Comparison of ENCODE assay signal across 1 cellular context in genomic region chrX:40088299-40088625, GRCh38.
TF ChIP-seq lines count a peak whose summit lies in the region.

No MANE protein-coding gene starts in this region.

TF ChIP-seq in WTC11, 78 proteins besides CTCF, POLR2A, EP300 and RAD21 (continued from another document):
- TF ChIP-seq, protein P1, sequence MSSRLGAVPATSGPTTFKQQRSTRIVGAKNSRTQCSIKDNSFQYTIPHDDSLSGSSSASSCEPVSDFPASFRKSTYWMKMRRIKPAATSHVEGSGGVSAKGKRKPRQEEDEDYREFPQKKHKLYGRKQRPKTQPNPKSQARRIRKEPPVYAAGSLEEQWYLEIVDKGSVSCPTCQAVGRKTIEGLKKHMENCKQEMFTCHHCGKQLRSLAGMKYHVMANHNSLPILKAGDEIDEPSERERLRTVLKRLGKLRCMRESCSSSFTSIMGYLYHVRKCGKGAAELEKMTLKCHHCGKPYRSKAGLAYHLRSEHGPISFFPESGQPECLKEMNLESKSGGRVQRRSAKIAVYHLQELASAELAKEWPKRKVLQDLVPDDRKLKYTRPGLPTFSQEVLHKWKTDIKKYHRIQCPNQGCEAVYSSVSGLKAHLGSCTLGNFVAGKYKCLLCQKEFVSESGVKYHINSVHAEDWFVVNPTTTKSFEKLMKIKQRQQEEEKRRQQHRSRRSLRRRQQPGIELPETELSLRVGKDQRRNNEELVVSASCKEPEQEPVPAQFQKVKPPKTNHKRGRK (CRISPR knock-in tag; IDR thresholded peaks at IDR 0.05; ENCODE audit: borderline replicate concordance): no peak
- no peak for TF ChIP-seq FOXK1 (CRISPR knock-in tag; IDR thresholded peaks at IDR 0.05)
- no peak for TF ChIP-seq ZNF121 (CRISPR knock-in tag; IDR thresholded peaks at IDR 0.05)
- TF ChIP-seq ETV6 (CRISPR knock-in tag; IDR thresholded peaks at IDR 0.05): no peak
- no peak for TF ChIP-seq PREB (CRISPR knock-in tag; IDR thresholded peaks at IDR 0.05; ENCODE audit: borderline replicate concordance)
- TF ChIP-seq ZNF396 (CRISPR knock-in tag; IDR thresholded peaks at IDR 0.05; ENCODE audit: borderline replicate concordance): no peak
- TF ChIP-seq PRDM15 (CRISPR knock-in tag; IDR thresholded peaks at IDR 0.05): no peak
TF ChIP-seq in WTC11: peak in this region for 0.
